ENCODE assay signal across 9 cellular contexts in genomic region chr12:96233941-96234461, GRCh38. TPM values are rescaled to one million over a fixed set of nuclear protein-coding genes. Genes with fewer than 3 reads are reported as not detected.
A peak's percentile ranks its signal among the peaks of the same experiment; 100 is the strongest.
DNase-seq lines count a peak whose midpoint lies in the region; ATAC-seq and TF ChIP-seq lines count a peak whose summit lies in the region.
"Had no signal": no experiment of that assay in that cellular context is flagged by ENCODE, and none has a peak within 500 bp of the region (broad histone marks: within the 10 kb centered on the region; RNA-seq: fewer than 3 reads in every experiment).

No MANE protein-coding gene starts in this region.

- H3K4me3 Mint-ChIP-seq in CD4-positive, alpha-beta memory T cell: no peak overlapping the region
- H3K4me3 Mint-ChIP-seq in activated CD8-positive, alpha-beta memory T cell treated with anti-CD3 and anti-CD28 coated beads, Interleukin-2, amount 10 ng/mL, durations not matched to agents 7 days and 5 days: no peak overlapping the region
- H3K4me3 Mint-ChIP-seq: activated naive CD4-positive, alpha-beta T cell treated with anti-CD3 and anti-CD28 coated beads, Interleukin-2, amount 50 U/mL, for 24 hours had no signal

- no peak overlapping the region for H3K4me3 ChIP-seq in CD4-positive, alpha-beta memory T cell (ENCODE audit: low read length in 2 of 2)
- no peak overlapping the region for H3K4me3 ChIP-seq in WERI-Rb-1 (ENCODE audit: low read depth, low read length)
- no peak overlapping the region for H3K4me3 ChIP-seq in gastroesophageal sphincter

- no peak overlapping the region for H3K27ac ChIP-seq in CD4-positive, alpha-beta memory T cell (ENCODE audit: low read depth, low read length)
- H3K27ac ChIP-seq in WERI-Rb-1 (peak overlapping the region; percentile 56), gastroesophageal sphincter (peak overlapping the region; percentile 94 to 99 (median 94))

- H3K4me1 ChIP-seq in CD4-positive, alpha-beta memory T cell (ENCODE audit: insufficient read depth, low read length): peaks cover 49% of the 10 kb centered on the region
- peaks cover 38 to 95% (median 54%) of the 10 kb centered on the region in 3 donors for H3K4me1 ChIP-seq in gastroesophageal sphincter

- peaks cover 42 to 86% (median 56%) of the 10 kb centered on the region in 4 donors for H3K4me1 Mint-ChIP-seq in CD4-positive, alpha-beta memory T cell
- peaks cover 37% of the 10 kb centered on the region for H3K4me1 Mint-ChIP-seq in activated CD8-positive, alpha-beta memory T cell treated with anti-CD3 and anti-CD28 coated beads, Interleukin-2, amount 10 ng/mL, durations not matched to agents 7 days and 5 days

- TF ChIP-seq POLR2A in gastroesophageal sphincter (IDR thresholded peaks at IDR 0.05): no peak

- H3K9me3 ChIP-seq in CD4-positive, alpha-beta memory T cell (ENCODE audit: control insufficient read depth in 1 of 2, low read length in 2 of 2): no peaks in the 10 kb centered on the region
- no peaks in the 10 kb centered on the region for H3K9me3 ChIP-seq in WERI-Rb-1 (ENCODE audit: severe bottlenecking)
- no peaks in the 10 kb centered on the region for H3K9me3 ChIP-seq in gastroesophageal sphincter

- peaks cover 0 to 3% (median 0%) of the 10 kb centered on the region in 8 donors for H3K9me3 Mint-ChIP-seq in CD4-positive, alpha-beta memory T cell
- no peaks in the 10 kb centered on the region for H3K9me3 Mint-ChIP-seq in activated CD8-positive, alpha-beta memory T cell treated with anti-CD3 and anti-CD28 coated beads, Interleukin-2, amount 10 ng/mL, durations not matched to agents 7 days and 5 days (ENCODE audit: low read depth)
- H3K9me3 Mint-ChIP-seq: activated naive CD4-positive, alpha-beta T cell treated with anti-CD3 and anti-CD28 coated beads, Interleukin-2, amount 50 U/mL, for 24 hours had no signal

- no peaks in the 10 kb centered on the region for H3K27me3 ChIP-seq in CD4-positive, alpha-beta memory T cell (ENCODE audit: insufficient read depth, low read length)
- H3K27me3 ChIP-seq in WERI-Rb-1 (ENCODE audit: insufficient read depth, low read depth, severe bottlenecking): no peaks in the 10 kb centered on the region
- no peaks in the 10 kb centered on the region for H3K27me3 ChIP-seq in gastroesophageal sphincter

- peak overlapping the region in 6 of 7 donors; percentile 27 to 99 (median 56) for H3K27ac Mint-ChIP-seq in CD4-positive, alpha-beta memory T cell
- no peak overlapping the region for H3K27ac Mint-ChIP-seq in activated CD8-positive, alpha-beta memory T cell treated with anti-CD3 and anti-CD28 coated beads, Interleukin-2, amount 10 ng/mL, durations not matched to agents 7 days and 5 days
- H3K27ac Mint-ChIP-seq: activated naive CD4-positive, alpha-beta T cell treated with anti-CD3 and anti-CD28 coated beads, Interleukin-2, amount 50 U/mL, for 24 hours had no signal

- H3K36me3 ChIP-seq in CD4-positive, alpha-beta memory T cell (ENCODE audit: insufficient read depth, low read length): no peaks in the 10 kb centered on the region
- H3K36me3 ChIP-seq in WERI-Rb-1 (no peaks in the 10 kb centered on the region), gastroesophageal sphincter (no peaks in the 10 kb centered on the region)

- POLR2A ChIA-PET in CD4-positive, alpha-beta memory T cell (lab: Charles Lee; ENCODE audit: partially characterized antibody): interaction anchor here (1.1 kb wide), 1 partner anchor 8 kb away, joined by 3 read pairs; no protein-coding TSS in a partner anchor

- CTCF ChIA-PET in CD4-positive, alpha-beta memory T cell (lab: Charles Lee; ENCODE audit: partially characterized antibody): interaction anchor here (0.6 to 2.1 kb wide), 3 partner anchors 19 to 189 kb away, joined by 3 to 11 read pairs (median 4); no protein-coding TSS in a partner anchor
- CTCF ChIA-PET in activated CD8-positive, alpha-beta memory T cell treated with anti-CD3 and anti-CD28 coated beads, Interleukin-2, amount 10 ng/mL, durations not matched to agents 7 days and 5 days (lab: Charles Lee): no interaction called here

- peaks cover 10 to 35% of the 10 kb centered on the region in 2 donors for H3K36me3 Mint-ChIP-seq in CD4-positive, alpha-beta memory T cell
- peaks cover 19% of the 10 kb centered on the region for H3K36me3 Mint-ChIP-seq in activated CD8-positive, alpha-beta memory T cell treated with anti-CD3 and anti-CD28 coated beads, Interleukin-2, amount 10 ng/mL, durations not matched to agents 7 days and 5 days

- peak; percentile 86 for TF ChIP-seq EP300 in gastroesophageal sphincter (IDR thresholded peaks at IDR 0.05)

- WGBS in gastroesophageal sphincter (ENCODE audit: low coverage in 1 of 2), 2 donors: 0% methylated on average over 3 to 4 of the region's 15 CpGs

- ATAC-seq in gastroesophageal sphincter: peak; percentile 88
- ATAC-seq in activated CD8-positive, alpha-beta memory T cell treated with anti-CD3 and anti-CD28 coated beads, Interleukin-2, amount 10 ng/mL, durations not matched to agents 7 days and 5 days: no peak

- DNase-seq in CD4-positive, alpha-beta memory T cell: no peak
- DNase-seq in WERI-Rb-1 (peak; percentile 73), posterior cingulate gyrus (peak; percentile 88 to 99 (median 94)), NK-92 (lab: John Stamatoyannopoulos, UW; ENCODE audit: unreplicated experiment) (no peak), CD1c-positive myeloid dendritic cell (ENCODE audit: extremely low spot score) (no peak), T-helper 9 cell (no peak)
- no peak for DNase-seq in activated CD8-positive, alpha-beta memory T cell treated with anti-CD3 and anti-CD28 coated beads, Interleukin-2, amount 10 ng/mL, durations not matched to agents 7 days and 5 days

- TF ChIP-seq CTCF in WERI-Rb-1 (IDR thresholded peaks at IDR 0.05; ENCODE audit: low read depth, low read length): no peak
- peak in 1 of 4 experiments; percentile 13 for TF ChIP-seq CTCF in gastroesophageal sphincter (IDR thresholded peaks at IDR 0.05)

- H3K27me3 Mint-ChIP-seq in CD4-positive, alpha-beta memory T cell: no peaks in the 10 kb centered on the region
- no peaks in the 10 kb centered on the region for H3K27me3 Mint-ChIP-seq in activated CD8-positive, alpha-beta memory T cell treated with anti-CD3 and anti-CD28 coated beads, Interleukin-2, amount 10 ng/mL, durations not matched to agents 7 days and 5 days
- H3K27me3 Mint-ChIP-seq: activated naive CD4-positive, alpha-beta T cell treated with anti-CD3 and anti-CD28 coated beads, Interleukin-2, amount 50 U/mL, for 24 hours had no signal

- intact Hi-C loops in CD4-positive, alpha-beta memory T cell (cut with micrococcal nuclease): no loop called here
- intact Hi-C loops in posterior cingulate gyrus (cut with DNase I): loop anchor here (2.0 kb wide), 1 partner anchor 167 kb away; the partner anchor contains the start of gene CDK17

RNA-seq across cellular contexts. Expression of gene ELK3, which starts 39.8 kb away (rescaled TPM):
- 10 to 100 TPM; 56.4 to 56.5 TPM for total RNA-seq in CD4-positive, alpha-beta memory T cell
- 10 to 100 TPM; 20.8 to 56.5 TPM for polyA plus RNA-seq in CD4-positive, alpha-beta memory T cell
- total RNA-seq in gastroesophageal sphincter: 10 to 100 TPM; 10.1 to 25.3 (median 23.4) TPM
- 10 to 100 TPM; 16.1 to 17.1 TPM for total RNA-seq in activated CD8-positive, alpha-beta memory T cell treated with anti-CD3 and anti-CD28 coated beads, Interleukin-2, amount 10 ng/mL, durations not matched to agents 7 days and 5 days

Comparison
In these comparisons a context has a peak if more than half of its experiments do, and no peak if none do; other contexts are left out.
1. DNase-seq: peak in WERI-Rb-1 (single experiment) and posterior cingulate gyrus (10 of 10); none in CD4-positive, alpha-beta memory T cell (0 of 5), NK-92 (single experiment), CD1c-positive myeloid dendritic cell (single experiment), activated CD8-positive, alpha-beta memory T cell treated with anti-CD3 and anti-CD28 coated beads, Interleukin-2, amount 10 ng/mL, durations not matched to agents 7 days and 5 days (single experiment) and T-helper 9 cell (single experiment).